In the genomic region with DNA sequence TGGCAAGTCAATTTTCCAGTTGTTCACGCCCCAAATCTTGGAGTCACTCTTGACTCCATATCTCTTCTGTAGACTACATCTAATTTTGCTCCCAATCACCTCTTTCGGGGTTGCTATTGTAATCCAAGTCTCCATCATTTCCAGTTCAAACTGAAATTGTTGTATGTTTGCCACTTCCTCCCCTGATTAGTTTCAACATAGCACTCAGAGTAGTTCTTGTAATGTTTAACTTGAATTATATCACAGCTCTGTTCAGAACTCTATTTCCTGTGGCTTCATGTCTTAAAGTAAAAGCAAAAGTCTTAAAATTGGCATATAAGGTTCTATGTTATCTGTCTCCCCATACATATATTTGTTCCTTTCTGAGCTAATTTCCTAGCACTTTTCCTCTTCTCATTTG, we compare ENCODE assay signal across 13 cellular contexts.
A peak's percentile ranks its signal among the peaks of the same experiment; 100 is the strongest.
DNase-seq lines count a peak whose midpoint lies in the region; ATAC-seq and TF ChIP-seq lines count a peak whose summit lies in the region.
"Had no signal": no experiment of that assay in that cellular context is flagged by ENCODE, and none has a peak within 500 bp of the region (broad histone marks: within the 10 kb centered on the region; RNA-seq: fewer than 3 reads in every experiment).

No MANE protein-coding gene starts in this region.

- H3K9me3 Mint-ChIP-seq in activated naive CD8-positive, alpha-beta T cell treated with anti-CD3 and anti-CD28 coated beads, Interleukin-2, amount 10 ng/mL, durations not matched to agents 7 days and 5 days, result peaks cover 2% of the 10 kb centered on the region
- no peaks in the 10 kb centered on the region for H3K9me3 Mint-ChIP-seq in activated naive CD8-positive, alpha-beta T cell treated with anti-CD3 and anti-CD28 coated beads, Interleukin-2, amount 50 U/mL, for 24 hours
- no peaks in the 10 kb centered on the region for H3K9me3 Mint-ChIP-seq in WTC11
- no peaks in the 10 kb centered on the region for H3K9me3 Mint-ChIP-seq in endothelial cell (ENCODE audit: unreplicated experiment)
- H3K9me3 Mint-ChIP-seq: GM23338 had no signal

- H3K9me3 ChIP-seq in upper lobe of right lung, result no peaks in the 10 kb centered on the region
- H3K9me3 ChIP-seq: psoas muscle had no signal

- H3K4me3 Mint-ChIP-seq in activated naive CD8-positive, alpha-beta T cell treated with anti-CD3 and anti-CD28 coated beads, Interleukin-2, amount 10 ng/mL, durations not matched to agents 7 days and 5 days, result no peak overlapping the region
- no peak overlapping the region for H3K4me3 Mint-ChIP-seq in activated naive CD8-positive, alpha-beta T cell treated with anti-CD3 and anti-CD28 coated beads, Interleukin-2, amount 50 U/mL, for 24 hours
- H3K4me3 Mint-ChIP-seq in WTC11 (no peak overlapping the region), endothelial cell (ENCODE audit: unreplicated experiment) (no peak overlapping the region)
- H3K4me3 Mint-ChIP-seq: activated CD4-positive, alpha-beta T cell treated with anti-CD3 and anti-CD28 coated beads for 36 hours; GM23338 had no signal

- DNase-seq in activated naive CD8-positive, alpha-beta T cell treated with anti-CD3 and anti-CD28 coated beads, Interleukin-2, amount 10 ng/mL, durations not matched to agents 7 days and 5 days, result no peak
- DNase-seq in activated naive CD8-positive, alpha-beta T cell treated with anti-CD3 and anti-CD28 coated beads, Interleukin-2, amount 50 U/mL, for 24 hours, result no peak
- no peak for DNase-seq in upper lobe of right lung
- DNase-seq in WTC11 (ENCODE audit: low spot score), result no peak
- no peak for DNase-seq in endothelial cell (ENCODE audit: low spot score)
- DNase-seq: activated CD4-positive, alpha-beta T cell treated with anti-CD3 and anti-CD28 coated beads for 36 hours; activated T-cell treated with anti-CD3 and anti-CD28 coated beads, Interleukin-2, amount 50 U/mL, for 48 hours; psoas muscle; SW 1271 had no signal

- no peaks in the 10 kb centered on the region for H3K36me3 ChIP-seq in upper lobe of right lung

- POLR2A ChIA-PET in activated naive CD8-positive, alpha-beta T cell treated with anti-CD3 and anti-CD28 coated beads, Interleukin-2, amount 10 ng/mL, durations not matched to agents 7 days and 5 days (lab: Charles Lee), result no interaction called here
- POLR2A ChIA-PET in WTC11 (lab: Charles Lee), result no interaction called here

- no peaks in the 10 kb centered on the region for H3K36me3 Mint-ChIP-seq in activated naive CD8-positive, alpha-beta T cell treated with anti-CD3 and anti-CD28 coated beads, Interleukin-2, amount 10 ng/mL, durations not matched to agents 7 days and 5 days
- H3K36me3 Mint-ChIP-seq in activated naive CD8-positive, alpha-beta T cell treated with anti-CD3 and anti-CD28 coated beads, Interleukin-2, amount 50 U/mL, for 24 hours (ENCODE audit: low read depth), result no peaks in the 10 kb centered on the region
- H3K36me3 Mint-ChIP-seq in WTC11 (no peaks in the 10 kb centered on the region), endothelial cell (ENCODE audit: low read depth, unreplicated experiment) (no peaks in the 10 kb centered on the region)

- no peak overlapping the region for H3K27ac ChIP-seq in upper lobe of right lung
- H3K27ac ChIP-seq: psoas muscle had no signal

- H3K27me3 ChIP-seq in upper lobe of right lung, result no peaks in the 10 kb centered on the region

- peaks cover 4% of the 10 kb centered on the region for H3K4me1 Mint-ChIP-seq in activated naive CD8-positive, alpha-beta T cell treated with anti-CD3 and anti-CD28 coated beads, Interleukin-2, amount 10 ng/mL, durations not matched to agents 7 days and 5 days
- no peaks in the 10 kb centered on the region for H3K4me1 Mint-ChIP-seq in activated naive CD8-positive, alpha-beta T cell treated with anti-CD3 and anti-CD28 coated beads, Interleukin-2, amount 50 U/mL, for 24 hours
- H3K4me1 Mint-ChIP-seq in WTC11, result peaks cover 18% of the 10 kb centered on the region
- no peaks in the 10 kb centered on the region for H3K4me1 Mint-ChIP-seq in endothelial cell (ENCODE audit: unreplicated experiment)
- H3K4me1 Mint-ChIP-seq: activated CD4-positive, alpha-beta T cell treated with anti-CD3 and anti-CD28 coated beads for 36 hours had no signal

- H3K27me3 Mint-ChIP-seq in activated naive CD8-positive, alpha-beta T cell treated with anti-CD3 and anti-CD28 coated beads, Interleukin-2, amount 10 ng/mL, durations not matched to agents 7 days and 5 days, result peaks cover 1% of the 10 kb centered on the region
- no peaks in the 10 kb centered on the region for H3K27me3 Mint-ChIP-seq in activated naive CD8-positive, alpha-beta T cell treated with anti-CD3 and anti-CD28 coated beads, Interleukin-2, amount 50 U/mL, for 24 hours
- no peaks in the 10 kb centered on the region for H3K27me3 Mint-ChIP-seq in WTC11 (ENCODE audit: low read depth)
- no peaks in the 10 kb centered on the region for H3K27me3 Mint-ChIP-seq in endothelial cell (ENCODE audit: unreplicated experiment)

- intact Hi-C loops in upper lobe of right lung (cut with DNase I), result no loop called here

- peak; percentile 45 for ATAC-seq in activated naive CD8-positive, alpha-beta T cell treated with anti-CD3 and anti-CD28 coated beads, Interleukin-2, amount 10 ng/mL, durations not matched to agents 7 days and 5 days (ENCODE audit: low read depth)
- ATAC-seq in activated naive CD8-positive, alpha-beta T cell treated with anti-CD3 and anti-CD28 coated beads, Interleukin-2, amount 50 U/mL, for 24 hours, result no peak
- peak; percentile 94 for ATAC-seq in GM21737 (IDR thresholded peaks at IDR 0.05; ENCODE audit: unreplicated experiment)
- peak; percentile 80 for ATAC-seq in HG03342 (IDR thresholded peaks at IDR 0.05; ENCODE audit: unreplicated experiment)
- ATAC-seq in upper lobe of right lung, result peak; percentile 42
- no peak for ATAC-seq in WTC11
- no peak for ATAC-seq in GM21526 (IDR thresholded peaks at IDR 0.05; ENCODE audit: low FRiP score, unreplicated experiment)
- ATAC-seq: activated CD4-positive, alpha-beta T cell treated with anti-CD3 and anti-CD28 coated beads for 36 hours; GM23338; psoas muscle had no signal

- no peaks in the 10 kb centered on the region for H3K4me1 ChIP-seq in upper lobe of right lung
- H3K4me1 ChIP-seq: psoas muscle had no signal

- H3K4me3 ChIP-seq in upper lobe of right lung, result no peak overlapping the region
- H3K4me3 ChIP-seq: GM23338, psoas muscle had no signal

- H3K27ac Mint-ChIP-seq in activated naive CD8-positive, alpha-beta T cell treated with anti-CD3 and anti-CD28 coated beads, Interleukin-2, amount 10 ng/mL, durations not matched to agents 7 days and 5 days, result no peak overlapping the region
- H3K27ac Mint-ChIP-seq in activated naive CD8-positive, alpha-beta T cell treated with anti-CD3 and anti-CD28 coated beads, Interleukin-2, amount 50 U/mL, for 24 hours, result no peak overlapping the region
- H3K27ac Mint-ChIP-seq in WTC11 (no peak overlapping the region), endothelial cell (ENCODE audit: unreplicated experiment) (no peak overlapping the region)
- H3K27ac Mint-ChIP-seq: activated CD4-positive, alpha-beta T cell treated with anti-CD3 and anti-CD28 coated beads for 36 hours; GM23338 had no signal

- CTCF ChIA-PET in WTC11 (lab: Charles Lee), result no interaction called here

- no peak for TF ChIP-seq CTCF in upper lobe of right lung (IDR thresholded peaks at IDR 0.05)
- TF ChIP-seq CTCF in WTC11 (IDR thresholded peaks at IDR 0.05), result no peak
- no peak for TF ChIP-seq CTCF in endothelial cell (IDR thresholded peaks at IDR 0.05; ENCODE audit: unreplicated experiment)

TF ChIP-seq in WTC11, 78 proteins besides CTCF, POLR2A, EP300 and RAD21:
- no peak for TF ChIP-seq MLX (CRISPR knock-in tag; IDR thresholded peaks at IDR 0.05)
- TF ChIP-seq, protein P1, sequence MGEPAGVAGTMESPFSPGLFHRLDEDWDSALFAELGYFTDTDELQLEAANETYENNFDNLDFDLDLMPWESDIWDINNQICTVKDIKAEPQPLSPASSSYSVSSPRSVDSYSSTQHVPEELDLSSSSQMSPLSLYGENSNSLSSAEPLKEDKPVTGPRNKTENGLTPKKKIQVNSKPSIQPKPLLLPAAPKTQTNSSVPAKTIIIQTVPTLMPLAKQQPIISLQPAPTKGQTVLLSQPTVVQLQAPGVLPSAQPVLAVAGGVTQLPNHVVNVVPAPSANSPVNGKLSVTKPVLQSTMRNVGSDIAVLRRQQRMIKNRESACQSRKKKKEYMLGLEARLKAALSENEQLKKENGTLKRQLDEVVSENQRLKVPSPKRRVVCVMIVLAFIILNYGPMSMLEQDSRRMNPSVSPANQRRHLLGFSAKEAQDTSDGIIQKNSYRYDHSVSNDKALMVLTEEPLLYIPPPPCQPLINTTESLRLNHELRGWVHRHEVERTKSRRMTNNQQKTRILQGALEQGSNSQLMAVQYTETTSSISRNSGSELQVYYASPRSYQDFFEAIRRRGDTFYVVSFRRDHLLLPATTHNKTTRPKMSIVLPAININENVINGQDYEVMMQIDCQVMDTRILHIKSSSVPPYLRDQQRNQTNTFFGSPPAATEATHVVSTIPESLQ (CRISPR knock-in tag; IDR thresholded peaks at IDR 0.05), result no peak
- TF ChIP-seq JAZF1 (CRISPR knock-in tag; IDR thresholded peaks at IDR 0.05), result no peak
- no peak for TF ChIP-seq ZNF281 (CRISPR knock-in tag; IDR thresholded peaks at IDR 0.05)
- TF ChIP-seq TP53 (CRISPR knock-in tag; IDR thresholded peaks at IDR 0.05), result no peak

Comparison
In these comparisons a context has a peak if more than half of its experiments do, and no peak if none do; other contexts are left out.
1. ATAC-seq: peak in activated naive CD8-positive, alpha-beta T cell treated with anti-CD3 and anti-CD28 coated beads, Interleukin-2, amount 10 ng/mL, durations not matched to agents 7 days and 5 days (single experiment), GM21737 (single experiment), HG03342 (single experiment) and upper lobe of right lung (single experiment); none in activated naive CD8-positive, alpha-beta T cell treated with anti-CD3 and anti-CD28 coated beads, Interleukin-2, amount 50 U/mL, for 24 hours (single experiment), WTC11 (single experiment) and GM21526 (single experiment).